In the genomic region with DNA sequence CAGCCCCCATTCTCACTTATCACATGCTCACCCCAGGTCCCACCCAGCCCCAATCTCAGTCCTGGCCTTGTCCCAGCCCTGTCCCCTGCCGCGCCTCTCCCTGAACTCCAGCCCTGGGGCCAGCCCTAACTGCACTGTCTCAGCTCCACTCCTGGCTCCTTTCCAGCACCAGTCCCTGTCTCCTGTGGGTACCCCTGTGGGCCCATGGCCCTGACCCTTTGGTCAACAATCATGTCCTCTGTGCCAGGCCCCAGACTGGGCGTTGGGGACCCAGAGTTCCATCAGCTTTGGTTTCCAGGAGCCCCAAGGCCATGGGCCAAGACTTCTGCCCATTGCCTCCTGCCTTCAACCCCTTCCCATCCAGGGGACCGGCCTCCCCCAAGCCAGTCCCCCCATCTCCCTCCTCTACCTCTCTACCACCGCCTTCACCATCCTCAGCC, we compare ENCODE assay signal across 13 cellular contexts. TPM values are rescaled to one million over a fixed set of nuclear protein-coding genes. Genes with fewer than 3 reads are reported as not detected.
DNase-seq lines count a peak whose midpoint lies in the region; ATAC-seq and TF ChIP-seq lines count a peak whose summit lies in the region.
"Had no signal": no experiment of that assay in that cellular context is flagged by ENCODE, and none has a peak within 500 bp of the region (broad histone marks: within the 10 kb centered on the region; RNA-seq: fewer than 3 reads in every experiment).

No MANE protein-coding gene starts in this region.

- peak overlapping the region; percentile 87 for H2AFZ ChIP-seq in neuronal stem cell (ENCODE audit: low read length)

- peak overlapping the region; percentile 59 for H3K27ac ChIP-seq in CD8-positive, alpha-beta memory T cell (ENCODE audit: low read depth, low read length)
- H3K27ac ChIP-seq in coronary artery (peak overlapping the region; percentile 4 to 74), neuronal stem cell (replicated peaks; ENCODE audit: low read length) (no peak overlapping the region)
- H3K27ac ChIP-seq: prostate gland had no signal

- no peak overlapping the region for H2BK5ac ChIP-seq in neuronal stem cell (ENCODE audit: low read length)

- WGBS in neuronal stem cell (ENCODE audit: extremely low coverage in 2 of 2, insufficient read length in 2 of 2, insufficient replicate concordance in 1 of 2), 2 donors, result no CpG with 5 or more reads among the region's 5 CpGs

- H3K9me3 Mint-ChIP-seq in CD8-positive, alpha-beta memory T cell, result no peaks in the 10 kb centered on the region

- H3K4me1 ChIP-seq in CD8-positive, alpha-beta memory T cell (ENCODE audit: insufficient read depth, low read length), result peaks cover 3% of the 10 kb centered on the region
- H3K4me1 ChIP-seq in neuronal stem cell (ENCODE audit: control insufficient read depth in 2 of 2, insufficient read depth in 1 of 2, low read depth in 1 of 2, low read length in 2 of 2), result peaks cover 0 to 4% of the 10 kb centered on the region in 2 donors
- H3K4me1 ChIP-seq: prostate gland had no signal

- no peak overlapping the region for H2BK120ac ChIP-seq in neuronal stem cell (ENCODE audit: low read depth, low read length)

- no peak for DNase-seq in CD8-positive, alpha-beta memory T cell
- DNase-seq in coronary artery (ENCODE audit: low spot score) (no peak), neuronal stem cell (ENCODE audit: low spot score) (no peak), NCI-H82 treated with DMSO at 0.1 percent for 48 hours (lab: John Stamatoyannopoulos, UW; ENCODE audit: unreplicated experiment) (no peak), foreskin melanocyte (no peak), RKO (ENCODE audit: low spot score) (no peak)
- DNase-seq: effector CD4-positive, alpha-beta T cell; GOT3; NCI-H226; SW 1271 had no signal

- H3K4me3 Mint-ChIP-seq in CD8-positive, alpha-beta memory T cell, result no peak overlapping the region

- H3K4me2 ChIP-seq in neuronal stem cell (ENCODE audit: insufficient read depth, low read length, poor library complexity, severe bottlenecking), result no peak overlapping the region

- no peak overlapping the region for H3K4ac ChIP-seq in neuronal stem cell (ENCODE audit: low read length)

- H4K91ac ChIP-seq in neuronal stem cell (ENCODE audit: low read depth, low read length, poor library complexity), result no peak overlapping the region

- no peak for TF ChIP-seq CTCF in coronary artery (IDR thresholded peaks at IDR 0.05)

- H3K79me1 ChIP-seq in neuronal stem cell (ENCODE audit: low read depth, low read length), result no peaks in the 10 kb centered on the region

- no peaks in the 10 kb centered on the region for H3K27me3 ChIP-seq in CD8-positive, alpha-beta memory T cell (ENCODE audit: insufficient read depth, low read length, poor library complexity, severe bottlenecking)
- no peaks in the 10 kb centered on the region for H3K27me3 ChIP-seq in neuronal stem cell (ENCODE audit: control insufficient read depth in 3 of 3, insufficient read depth in 3 of 3, low read depth in 1 of 3, low read length in 3 of 3)

- H2AK5ac ChIP-seq in neuronal stem cell (ENCODE audit: low read depth, low read length), result peak overlapping the region; percentile 54

- H3K4me3 ChIP-seq in CD8-positive, alpha-beta memory T cell (ENCODE audit: low read length), result no peak overlapping the region
- H3K4me3 ChIP-seq in coronary artery (peak overlapping the region; percentile 62), neuronal stem cell (ENCODE audit: low read length in 2 of 2) (no peak overlapping the region)

- peaks cover 0 to 2% of the 10 kb centered on the region in 2 donors for H3K27me3 Mint-ChIP-seq in CD8-positive, alpha-beta memory T cell

- peak overlapping the region; percentile 36 for H3K18ac ChIP-seq in neuronal stem cell (ENCODE audit: low read length)

- H3K36me3 Mint-ChIP-seq in CD8-positive, alpha-beta memory T cell, result no peaks in the 10 kb centered on the region

- H3K4me1 Mint-ChIP-seq in CD8-positive, alpha-beta memory T cell, result peaks cover 0 to 2% (median 0%) of the 10 kb centered on the region in 3 donors

- H3K9ac ChIP-seq in neuronal stem cell (ENCODE audit: low read depth, low read length, poor library complexity), result no peak overlapping the region

- CTCF ChIA-PET in CD8-positive, alpha-beta memory T cell (lab: Charles Lee), result interaction anchor here (1.7 kb wide), 1 partner anchor 33 kb away, joined by 5 read pairs; no protein-coding TSS in a partner anchor

- ATAC-seq in HG03354 (IDR thresholded peaks at IDR 0.05; ENCODE audit: poor library complexity, severe bottlenecking, unreplicated experiment) (peak; percentile 18), HG02571 (IDR thresholded peaks at IDR 0.05; ENCODE audit: unreplicated experiment) (no peak)

- H3K36me3 ChIP-seq in CD8-positive, alpha-beta memory T cell (ENCODE audit: insufficient read depth, low read length), result no peaks in the 10 kb centered on the region
- H3K36me3 ChIP-seq in neuronal stem cell (replicated peaks in 1 of 2; ENCODE audit: control insufficient read depth in 2 of 2, insufficient read depth in 2 of 2, low read length in 2 of 2), result no peaks in the 10 kb centered on the region
- H3K36me3 ChIP-seq: prostate gland had no signal

- no peak overlapping the region for H3K14ac ChIP-seq in neuronal stem cell (ENCODE audit: low read length)

- H3K23ac ChIP-seq in neuronal stem cell (ENCODE audit: low read depth, low read length, poor library complexity), result no peak overlapping the region

- H2BK12ac ChIP-seq in neuronal stem cell (ENCODE audit: low read length), result no peak overlapping the region

- no peaks in the 10 kb centered on the region for H3K9me3 ChIP-seq in CD8-positive, alpha-beta memory T cell (ENCODE audit: low read length)
- H3K9me3 ChIP-seq in neuronal stem cell (replicated peaks in 1 of 2; ENCODE audit: control insufficient read depth in 2 of 2, insufficient read depth in 1 of 2, low read depth in 1 of 2, low read length in 2 of 2), result no peaks in the 10 kb centered on the region
- H3K9me3 ChIP-seq: prostate gland had no signal

- H2BK15ac ChIP-seq in neuronal stem cell (ENCODE audit: low read length), result peak overlapping the region; percentile 52

- peak overlapping the region in 1 of 8 donors; percentile 55 for H3K27ac Mint-ChIP-seq in CD8-positive, alpha-beta memory T cell

- POLR2A ChIA-PET in CD8-positive, alpha-beta memory T cell (lab: Charles Lee), result no interaction called here

- H4K8ac ChIP-seq in neuronal stem cell (ENCODE audit: low read depth, low read length), result no peak overlapping the region

RNA-seq across cellular contexts. Expression of a gene that starts 0.8 kb away (rescaled TPM):
- total RNA-seq in CD8-positive, alpha-beta memory T cell, result 1 to 10 TPM; 1.8 to 2.0 TPM
- not detected for polyA plus RNA-seq in CD8-positive, alpha-beta memory T cell
- polyA plus RNA-seq in neuronal stem cell (2013, experiment 1 of 2), result not detected
- 0.03 TPM for polyA plus RNA-seq in neuronal stem cell (2013, experiment 2 of 2)

RNA-seq across cellular contexts. Expression of a gene that starts 25.1 kb away (rescaled TPM):
- total RNA-seq in CD8-positive, alpha-beta memory T cell, result not detected
- not detected for polyA plus RNA-seq in CD8-positive, alpha-beta memory T cell
- not detected for polyA plus RNA-seq in neuronal stem cell (2013, experiment 1 of 2)
- 0.01 TPM for polyA plus RNA-seq in neuronal stem cell (2013, experiment 2 of 2)

RNA-seq across cellular contexts. Expression of a gene that starts 30.8 kb away (rescaled TPM):
- 10 to 100 TPM; 20.2 to 23.4 TPM for total RNA-seq in CD8-positive, alpha-beta memory T cell
- polyA plus RNA-seq in CD8-positive, alpha-beta memory T cell, result 39.4 TPM
- polyA plus RNA-seq in neuronal stem cell (2013, experiment 1 of 2), result 21.6 TPM
- 20.9 TPM for polyA plus RNA-seq in neuronal stem cell (2013, experiment 2 of 2)

RNA-seq across cellular contexts. Expression of a gene that starts 48.6 kb away (rescaled TPM):
- 100 to 1,000 TPM; 200 to 219 TPM for total RNA-seq in CD8-positive, alpha-beta memory T cell
- 118 TPM for polyA plus RNA-seq in CD8-positive, alpha-beta memory T cell
- 74.9 TPM for polyA plus RNA-seq in neuronal stem cell (2013, experiment 1 of 2)
- 75.0 TPM for polyA plus RNA-seq in neuronal stem cell (2013, experiment 2 of 2)
